9 cellular contexts compared by ENCODE assay signal in genomic region chr18:809985-810642, GRCh38. TPM values are rescaled to one million over a fixed set of nuclear protein-coding genes. Genes with fewer than 3 reads are reported as not detected.
A peak's percentile ranks its signal among the peaks of the same experiment; 100 is the strongest.
DNase-seq lines count a peak whose midpoint lies in the region; ATAC-seq and TF ChIP-seq lines count a peak whose summit lies in the region.
"Had no signal": no experiment of that assay in that cellular context is flagged by ENCODE, and none has a peak within 500 bp of the region (broad histone marks: within the 10 kb centered on the region; RNA-seq: fewer than 3 reads in every experiment).

No MANE protein-coding gene starts in this region.

- H3K4me1 ChIP-seq in thyroid gland: peaks cover 15 to 20% of the 10 kb centered on the region in 2 donors

- no peak overlapping the region for H3K4me3 ChIP-seq in thyroid gland (replicated peaks in 1 of 3)

- no peak overlapping the region for H3K27ac ChIP-seq in thyroid gland

- peaks cover 73% of the 10 kb centered on the region for H3K4me1 Mint-ChIP-seq in activated T-helper 1 cell treated with anti-CD3 and anti-CD28 coated beads, Interleukin-12 subunit alpha, Interleukin-12 subunit beta, Interleukin-2, Interleukin-4 antibody, amounts not matched to agents 30 ng/mL and 10 ng/mL and 1 ng/mL, durations not matched to agents 14 hours and 24 hours and 36 hours (ENCODE audit: low read depth)
- H3K4me1 Mint-ChIP-seq in nephron: peaks cover 65% of the 10 kb centered on the region

- H3K9me3 Mint-ChIP-seq in activated T-helper 1 cell treated with anti-CD3 and anti-CD28 coated beads, Interleukin-12 subunit alpha, Interleukin-12 subunit beta, Interleukin-2, Interleukin-4 antibody, amounts not matched to agents 30 ng/mL and 10 ng/mL and 1 ng/mL, durations not matched to agents 14 hours and 24 hours and 36 hours: no peaks in the 10 kb centered on the region
- H3K9me3 Mint-ChIP-seq in nephron: no peaks in the 10 kb centered on the region

- H3K27me3 Mint-ChIP-seq in activated T-helper 1 cell treated with anti-CD3 and anti-CD28 coated beads, Interleukin-12 subunit alpha, Interleukin-12 subunit beta, Interleukin-2, Interleukin-4 antibody, amounts not matched to agents 30 ng/mL and 10 ng/mL and 1 ng/mL, durations not matched to agents 14 hours and 24 hours and 36 hours (ENCODE audit: insufficient read depth): no peaks in the 10 kb centered on the region
- no peaks in the 10 kb centered on the region for H3K27me3 Mint-ChIP-seq in nephron (ENCODE audit: low read depth)

- H3K36me3 ChIP-seq in thyroid gland: no peaks in the 10 kb centered on the region

- intact Hi-C loops in activated T-helper 1 cell treated with anti-CD3 and anti-CD28 coated beads, Interleukin-12 subunit alpha, Interleukin-12 subunit beta, Interleukin-2, Interleukin-4 antibody, amounts not matched to agents 30 ng/mL and 10 ng/mL and 1 ng/mL, durations not matched to agents 14 hours and 24 hours and 36 hours (cut with micrococcal nuclease): loop anchor here (5.0 kb wide), 3 partner anchors 213 to 1832 kb away; partner anchors contain the start of genes CLUL1, METTL4 and NDC80
- intact Hi-C loops in thyroid gland (cut with DNase I): no loop called here

- H3K27me3 ChIP-seq in thyroid gland: no peaks in the 10 kb centered on the region

- DNase-seq in activated T-helper 1 cell treated with anti-CD3 and anti-CD28 coated beads, Interleukin-12 subunit alpha, Interleukin-12 subunit beta, Interleukin-2, Interleukin-4 antibody, amounts not matched to agents 30 ng/mL and 10 ng/mL and 1 ng/mL, durations not matched to agents 14 hours and 24 hours and 36 hours (ENCODE audit: low spot score): no peak
- no peak for DNase-seq in thyroid gland
- no peak for DNase-seq in GM19240 (ENCODE audit: insufficient read length, low spot score)
- DNase-seq in putamen (ENCODE audit: low spot score): no peak
- no peak for DNase-seq in NCI-H524 treated with DMSO at 0.1 percent for 48 hours (lab: John Stamatoyannopoulos, UW)
- DNase-seq: NCI-H226 had no signal

- ATAC-seq in GM18858 (IDR thresholded peaks at IDR 0.05; ENCODE audit: unreplicated experiment) (peak; percentile 33), HG02885 (IDR thresholded peaks at IDR 0.05; ENCODE audit: poor library complexity, unreplicated experiment) (peak; percentile 22)

- TF ChIP-seq CTCF in nephron (IDR thresholded peaks at IDR 0.05; ENCODE audit: unreplicated experiment in 3 of 3): no peak
- TF ChIP-seq CTCF in thyroid gland (IDR thresholded peaks at IDR 0.05): no peak

- no peak for TF ChIP-seq POLR2A in thyroid gland (IDR thresholded peaks at IDR 0.05)

- peaks cover 8% of the 10 kb centered on the region for H3K36me3 Mint-ChIP-seq in activated T-helper 1 cell treated with anti-CD3 and anti-CD28 coated beads, Interleukin-12 subunit alpha, Interleukin-12 subunit beta, Interleukin-2, Interleukin-4 antibody, amounts not matched to agents 30 ng/mL and 10 ng/mL and 1 ng/mL, durations not matched to agents 14 hours and 24 hours and 36 hours (ENCODE audit: low read depth)
- H3K36me3 Mint-ChIP-seq in nephron (ENCODE audit: low read depth): no peaks in the 10 kb centered on the region

- 65 to 78% methylated on average over 6 of the region's 6 CpGs for WGBS in thyroid gland, 2 donors

- H3K9me3 ChIP-seq in thyroid gland: no peaks in the 10 kb centered on the region

- peak overlapping the region; percentile 62 for H3K27ac Mint-ChIP-seq in activated T-helper 1 cell treated with anti-CD3 and anti-CD28 coated beads, Interleukin-12 subunit alpha, Interleukin-12 subunit beta, Interleukin-2, Interleukin-4 antibody, amounts not matched to agents 30 ng/mL and 10 ng/mL and 1 ng/mL, durations not matched to agents 14 hours and 24 hours and 36 hours
- H3K27ac Mint-ChIP-seq in nephron: peak overlapping the region; percentile 97 to 99 (median 98)

- peak overlapping the region; percentile 98 for H3K4me3 Mint-ChIP-seq in activated T-helper 1 cell treated with anti-CD3 and anti-CD28 coated beads, Interleukin-12 subunit alpha, Interleukin-12 subunit beta, Interleukin-2, Interleukin-4 antibody, amounts not matched to agents 30 ng/mL and 10 ng/mL and 1 ng/mL, durations not matched to agents 14 hours and 24 hours and 36 hours
- H3K4me3 Mint-ChIP-seq in nephron: peak overlapping the region; percentile 97 to 99 (median 97)

RNA-seq across cellular contexts. Expression of gene YES1, which starts 1.9 kb away (rescaled TPM):
- total RNA-seq in activated T-helper 1 cell treated with anti-CD3 and anti-CD28 coated beads, Interleukin-12 subunit alpha, Interleukin-12 subunit beta, Interleukin-2, Interleukin-4 antibody, amounts not matched to agents 30 ng/mL and 10 ng/mL and 1 ng/mL, durations not matched to agents 14 hours and 24 hours and 36 hours: 18.5 and 18.9 TPM in 2 replicates
- 100 to 1,000 TPM in 1 of 4 donors, 10 to 100 TPM in 3; 68.1 to 107 (median 80.3) TPM for total RNA-seq in thyroid gland
